In genomic region chr9:97985058-97985861, GRCh38 we compare ENCODE assay signal across 1 cellular context.
TF ChIP-seq lines count a peak whose summit lies in the region.

No MANE protein-coding gene starts in this region.

TF ChIP-seq in HEK293, 187 proteins besides CTCF, POLR2A, EP300 and RAD21 (continued from another document and continues in another):
- TF ChIP-seq REST (tag by site-specific recombination; IDR thresholded peaks at IDR 0.05) (0 out of 2 replicates have a peak, but pooled peaks have one; percentile 16), SP2 (tag by site-specific recombination; IDR thresholded peaks at IDR 0.05) (peak; percentile 20; the same call in 1 of the 2 replicates), ZNF140 (tag by site-specific recombination; IDR thresholded peaks at IDR 0.05) (no peak), ZBTB49 (tag by site-specific recombination; IDR thresholded peaks at IDR 0.05; ENCODE audit: low read depth) (no peak), ZNF768 (tag by site-specific recombination; IDR thresholded peaks at IDR 0.05) (no peak), ZFP37 (tag by site-specific recombination; IDR thresholded peaks at IDR 0.05) (no peak), ZNF280D (tag by site-specific recombination; IDR thresholded peaks at IDR 0.05) (no peak), ZNF133 (tag by site-specific recombination; IDR thresholded peaks at IDR 0.05) (no peak), ZNF366 (tag by site-specific recombination; conservative IDR thresholded peaks at IDR 0.05) (no peak), BCL6B (tag by site-specific recombination; IDR thresholded peaks at IDR 0.05) (no peak), ZNF843 (tag by site-specific recombination; IDR thresholded peaks at IDR 0.05) (no peak), GLIS2 (tag by site-specific recombination; IDR thresholded peaks at IDR 0.05) (peak; percentile 64), GFI1B (tag by site-specific recombination; IDR thresholded peaks at IDR 0.05) (no peak), ZNF335 (tag by site-specific recombination; conservative IDR thresholded peaks at IDR 0.05) (0 out of 2 replicates have a peak, but pooled peaks have one; percentile 10), ZBTB26 (tag by site-specific recombination; optimal IDR thresholded peaks at IDR 0.05) (peak; percentile 78), ZNF488 (tag by site-specific recombination; IDR thresholded peaks at IDR 0.05) (no peak), YY1 (tag by site-specific recombination; IDR thresholded peaks at IDR 0.05) (peak; percentile 29; the same call in 1 of the 2 replicates), ZNF311 (tag by site-specific recombination; IDR thresholded peaks at IDR 0.05; ENCODE audit: borderline replicate concordance) (no peak), ZNF23 (tag by site-specific recombination; IDR thresholded peaks at IDR 0.05; ENCODE audit: borderline replicate concordance) (no peak), ZFHX2 (tag by site-specific recombination; conservative IDR thresholded peaks at IDR 0.05) (no peak), GLI2 (tag by site-specific recombination; IDR thresholded peaks at IDR 0.05; ENCODE audit: borderline replicate concordance, low read depth) (no peak), ZNF2 (tag by site-specific recombination; IDR thresholded peaks at IDR 0.05) (0 out of 2 replicates have a peak, but pooled peaks have one; percentile 32), AEBP2 (tag by site-specific recombination; IDR thresholded peaks at IDR 0.05; ENCODE audit: borderline replicate concordance) (no peak), PRDM10 (tag by site-specific recombination; IDR thresholded peaks at IDR 0.05) (no peak), ZNF785 (tag by site-specific recombination; IDR thresholded peaks at IDR 0.05) (no peak), ZIC2 (tag by site-specific recombination; IDR thresholded peaks at IDR 0.05) (peak; percentile 81), KLF9 (tag by site-specific recombination; IDR thresholded peaks at IDR 0.05; ENCODE audit: low read depth) (no peak), ZBTB20 (tag by site-specific recombination; IDR thresholded peaks at IDR 0.05) (peak; percentile 13; the same call in 1 of the 2 replicates), ZBTB21 (tag by site-specific recombination; IDR thresholded peaks at IDR 0.05) (no peak), KLF8 (tag by site-specific recombination; IDR thresholded peaks at IDR 0.05) (no peak), MEIS1 (CRISPR knock-in tag; IDR thresholded peaks at IDR 0.05; ENCODE audit: borderline replicate concordance) (no peak), HOXC10 (CRISPR knock-in tag; IDR thresholded peaks at IDR 0.05) (no peak), ZNF645 (tag by site-specific recombination; IDR thresholded peaks at IDR 0.05) (no peak), YY2 (tag by site-specific recombination; IDR thresholded peaks at IDR 0.05) (no peak), ZNF670 (tag by site-specific recombination; IDR thresholded peaks at IDR 0.05; ENCODE audit: low read depth) (no peak), ZNF600 (tag by site-specific recombination; IDR thresholded peaks at IDR 0.05) (no peak), ZNF664 (tag by site-specific recombination; IDR thresholded peaks at IDR 0.05) (no peak), GLIS1 (tag by site-specific recombination; IDR thresholded peaks at IDR 0.05) (no peak), MYNN (tag by site-specific recombination; IDR thresholded peaks at IDR 0.05; ENCODE audit: borderline replicate concordance) (no peak), SETDB1 (IDR thresholded peaks at IDR 0.05; ENCODE audit: insufficient read length, low read length) (no peak), ZNF37A (tag by site-specific recombination; IDR thresholded peaks at IDR 0.05) (no peak), ZNF114 (tag by site-specific recombination; IDR thresholded peaks at IDR 0.05) (no peak), REPIN1 (tag by site-specific recombination; IDR thresholded peaks at IDR 0.05; ENCODE audit: low read depth) (no peak), ZNF777 (tag by site-specific recombination; IDR thresholded peaks at IDR 0.05; ENCODE audit: borderline replicate concordance) (no peak), GLI4 (tag by site-specific recombination; IDR thresholded peaks at IDR 0.05) (no peak)
